Comparison of ENCODE assay signal across 8 cellular contexts in the genomic region with DNA sequence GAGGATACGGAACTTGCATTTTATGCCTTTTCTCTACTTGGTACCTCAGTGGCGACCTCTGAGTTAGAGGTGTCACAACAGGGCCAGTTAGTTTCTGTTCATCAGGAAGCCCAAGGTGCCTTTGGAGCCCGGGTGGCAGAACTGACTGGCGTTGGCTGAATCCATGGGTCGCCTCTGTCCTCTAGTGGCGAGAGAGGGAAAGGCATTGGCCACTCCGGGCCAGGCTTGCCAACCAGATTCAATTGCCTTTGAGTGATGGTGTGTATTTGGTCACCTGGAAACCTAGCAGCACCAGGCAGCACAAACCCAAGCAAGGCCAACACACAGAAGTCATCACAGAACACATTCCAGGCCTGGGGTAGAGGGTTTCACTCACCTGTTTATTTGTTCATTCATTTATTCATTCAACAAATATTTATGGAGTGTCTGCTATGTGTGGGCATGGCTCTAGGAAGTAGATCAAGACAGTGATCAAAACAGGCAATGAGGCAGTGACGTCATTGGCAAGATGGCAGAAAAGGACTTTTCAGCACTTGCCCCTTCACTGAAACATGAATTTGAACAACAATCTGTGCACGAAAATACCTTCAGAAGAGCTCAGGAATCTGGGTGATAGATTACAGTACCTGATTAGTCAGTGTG. TPM values are rescaled to one million over a fixed set of nuclear protein-coding genes. Genes with fewer than 3 reads are reported as not detected.
A peak's percentile ranks its signal among the peaks of the same experiment; 100 is the strongest.
DNase-seq lines count a peak whose midpoint lies in the region; ATAC-seq and TF ChIP-seq lines count a peak whose summit lies in the region.

No MANE protein-coding gene starts in this region.

- H3K9me3 ChIP-seq in left ventricle myocardium inferior (replicated peaks): no peaks in the 10 kb centered on the region

- peak; percentile 11 to 20 for DNase-seq in activated CD4-positive, alpha-beta T cell treated with anti-CD3 and anti-CD28 coated beads for 24 hours (ENCODE audit: low read depth in 2 of 2)
- DNase-seq in activated CD4-positive, alpha-beta T cell treated with anti-CD3 and anti-CD28 coated beads for 1 hour: no peak
- DNase-seq in HuH-7 (ENCODE audit: low spot score): peak; percentile 65
- peak; percentile 69 for DNase-seq in NOMO-1 treated with dmso at 0.1 percent for 144 hours (lab: John Stamatoyannopoulos, UW; ENCODE audit: unreplicated experiment)
- peak; percentile 11 for DNase-seq in amniotic epithelial cell (ENCODE audit: low read depth)
- DNase-seq in left ventricle myocardium inferior: peak; percentile 54
- DNase-seq in renal cortical epithelial cell (ENCODE audit: low read depth): peak; percentile 42

- H3K4me3 ChIP-seq in left ventricle myocardium inferior: no peak overlapping the region

- no peaks in the 10 kb centered on the region for H3K36me3 ChIP-seq in left ventricle myocardium inferior

- intact Hi-C loops in left ventricle myocardium inferior (cut with micrococcal nuclease): loop anchor here (5.0 kb wide), 1 partner anchor 146 kb away; no protein-coding TSS in a partner anchor

- H3K27ac ChIP-seq in left ventricle myocardium inferior (replicated peaks): no peak overlapping the region

- H3K27me3 ChIP-seq in left ventricle myocardium inferior (ENCODE audit: low read depth): peaks cover 40% of the 10 kb centered on the region

- H3K4me1 ChIP-seq in left ventricle myocardium inferior: peaks cover 3% of the 10 kb centered on the region

- no peak for ATAC-seq in HG03460 (IDR thresholded peaks at IDR 0.05; ENCODE audit: unreplicated experiment)

- TF ChIP-seq CTCF in left ventricle myocardium inferior (IDR thresholded peaks at IDR 0.05; ENCODE audit: borderline replicate concordance): peak; percentile 94

RNA-seq across cellular contexts. Expression of gene KCNA5, which starts 40.5 kb away (rescaled TPM):
- total RNA-seq in left ventricle myocardium inferior (2.6 TPM), renal cortical epithelial cell (not detected in 2 replicates)
